In genomic region chr21:38996355-38996754, GRCh38 we compare ENCODE assay signal across 24 cellular contexts.
"Had no signal": no experiment of that assay in that cellular context is flagged by ENCODE, and none has a peak within 500 bp of the region (broad histone marks: within the 10 kb centered on the region; RNA-seq: fewer than 3 reads in every experiment).

No MANE protein-coding gene starts in this region.

- H3K36me3 ChIP-seq: adrenal gland, breast epithelium, SJSA1 had no signal

- H3K36me3 Mint-ChIP-seq: activated naive CD4-positive, alpha-beta T cell treated with anti-CD3 and anti-CD28 coated beads, Interleukin-2, amount 50 U/mL, for 72 hours had no signal

- H3K9me3 ChIP-seq: adrenal gland, body of pancreas, breast epithelium, SJSA1, SK-N-SH had no signal

- H3K27ac Mint-ChIP-seq: activated CD4-positive, alpha-beta T cell treated with anti-CD3 and anti-CD28 coated beads, Interleukin-2, amount 10 ng/mL, durations not matched to agents 24 days and 14 days; activated CD8-positive, alpha-beta T cell treated with anti-CD3 and anti-CD28 coated beads, Interleukin-2, amount 10 ng/mL, durations not matched to agents 7 days and 5 days; activated naive CD4-positive, alpha-beta T cell treated with anti-CD3 and anti-CD28 coated beads for 36 hours; activated naive CD4-positive, alpha-beta T cell treated with anti-CD3 and anti-CD28 coated beads, Interleukin-2, amount 50 U/mL, for 72 hours; activated T-cell treated with anti-CD3 and anti-CD28 coated beads, Interleukin-2, amount 50 U/mL, for 24 hours; activated T-helper 2 cell treated with anti-CD3 and anti-CD28 coated beads, Interferon-gamma antibody, Interleukin-2, Interleukin-4, amounts not matched to agents 10 μg/mL and 5 μg/mL and 100 μg/mL, durations not matched to agents 14 hours and 24 hours and 36 hours; T-helper 1 cell treated with Interleukin-12 subunit alpha and Interleukin-12 subunit beta and Interleukin-4 antibody, amounts not matched to agents 30 μg/mL and 1 μg/mL, for 36 hours; T-helper 2 cell treated with Interferon-gamma antibody and Interleukin-4, amounts not matched to agents 5 μg/mL and 100 μg/mL, for 36 hours had no signal

- H3K27ac ChIP-seq: adrenal gland, body of pancreas, breast epithelium, SJSA1 had no signal

- H3K27me3 Mint-ChIP-seq: activated CD4-positive, alpha-beta T cell treated with anti-CD3 and anti-CD28 coated beads, Interleukin-2, amount 10 ng/mL, durations not matched to agents 24 days and 14 days had no signal

- H3K27me3 ChIP-seq: adrenal gland, body of pancreas, breast epithelium, SJSA1 had no signal

- H3K9me3 Mint-ChIP-seq: activated CD4-positive, alpha-beta T cell treated with anti-CD3 and anti-CD28 coated beads, Interleukin-2, amount 10 ng/mL, durations not matched to agents 24 days and 14 days; activated naive CD4-positive, alpha-beta T cell treated with anti-CD3 and anti-CD28 coated beads for 36 hours; activated naive CD4-positive, alpha-beta T cell treated with anti-CD3 and anti-CD28 coated beads, Interleukin-2, amount 50 U/mL, for 72 hours; activated T-cell treated with anti-CD3 and anti-CD28 coated beads, Interleukin-2, amount 50 U/mL, for 24 hours; activated T-helper 2 cell treated with anti-CD3 and anti-CD28 coated beads, Interferon-gamma antibody, Interleukin-2, Interleukin-4, amounts not matched to agents 10 μg/mL and 5 μg/mL and 100 μg/mL, durations not matched to agents 14 hours and 24 hours and 36 hours; T-helper 1 cell treated with Interleukin-12 subunit alpha and Interleukin-12 subunit beta and Interleukin-4 antibody, amounts not matched to agents 30 μg/mL and 1 μg/mL, for 36 hours; T-helper 2 cell treated with Interferon-gamma antibody and Interleukin-4, amounts not matched to agents 5 μg/mL and 100 μg/mL, for 36 hours had no signal

- ATAC-seq: activated CD8-positive, alpha-beta T cell treated with anti-CD3 and anti-CD28 coated beads, Interleukin-2, amount 10 ng/mL, durations not matched to agents 7 days and 5 days; activated naive CD4-positive, alpha-beta T cell treated with anti-CD3 and anti-CD28 coated beads, Interleukin-2, amount 50 U/mL, for 72 hours; body of pancreas; Panc1 had no signal

- H3K4me3 ChIP-seq: adrenal gland, body of pancreas, breast epithelium, SJSA1 had no signal

- DNase-seq: activated CD4-positive, alpha-beta T cell treated with anti-CD3 and anti-CD28 coated beads, Interleukin-2, amount 10 ng/mL, durations not matched to agents 24 days and 14 days; activated CD4-positive, alpha-beta T cell treated with anti-CD3 and anti-CD28 coated beads, Interleukin-2, amount 50 U/mL, for 4 hours; activated CD8-positive, alpha-beta T cell treated with anti-CD3 and anti-CD28 coated beads, Interleukin-2, amount 10 ng/mL, durations not matched to agents 7 days and 5 days; activated gamma-delta T cell treated with Interleukin-2 at 50 U/mL for 16 hours; activated naive CD4-positive, alpha-beta T cell treated with anti-CD3 and anti-CD28 coated beads for 36 hours; activated T-cell treated with anti-CD3 and anti-CD28 coated beads, Interleukin-2, amount 50 U/mL, for 24 hours; adrenal gland; body of pancreas; KG1; MM.1S; NCI-H1092; NCI-H1436 treated with DMSO at 0.1 percent for 48 hours; NCI-H1694 treated with DMSO at 0.1 percent for 48 hours; NCI-H2029; NCI-H524 treated with DMSO at 0.1 percent for 48 hours; SHP77 treated with DMSO at 0.1 percent for 48 hours; SK-N-SH had no signal

- H3K4me3 Mint-ChIP-seq: activated CD4-positive, alpha-beta T cell treated with anti-CD3 and anti-CD28 coated beads, Interleukin-2, amount 10 ng/mL, durations not matched to agents 24 days and 14 days; activated CD8-positive, alpha-beta T cell treated with anti-CD3 and anti-CD28 coated beads, Interleukin-2, amount 10 ng/mL, durations not matched to agents 7 days and 5 days; activated naive CD4-positive, alpha-beta T cell treated with anti-CD3 and anti-CD28 coated beads for 36 hours; activated T-cell treated with anti-CD3 and anti-CD28 coated beads, Interleukin-2, amount 50 U/mL, for 24 hours; T-helper 1 cell treated with Interleukin-12 subunit alpha and Interleukin-12 subunit beta and Interleukin-4 antibody, amounts not matched to agents 30 μg/mL and 1 μg/mL, for 36 hours; T-helper 2 cell treated with Interferon-gamma antibody and Interleukin-4, amounts not matched to agents 5 μg/mL and 100 μg/mL, for 36 hours had no signal
